1 cellular context compared by ENCODE assay signal in genomic region chr17:41420134-41420533, GRCh38.
TF ChIP-seq lines count a peak whose summit lies in the region.

No MANE protein-coding gene starts in this region.

TF ChIP-seq in SK-N-SH, 30 proteins besides CTCF, POLR2A, EP300 and RAD21 (continued from another document):
- no peak for TF ChIP-seq REST (IDR thresholded peaks at IDR 0.05; ENCODE audit: low read depth, low read length)
- peak; percentile 26; the same call in 1 of the 2 replicates for TF ChIP-seq TCF12 (IDR thresholded peaks at IDR 0.05)
- TF ChIP-seq RXRA (IDR thresholded peaks at IDR 0.05; ENCODE audit: borderline replicate concordance, low read depth), result no peak
- TF ChIP-seq JUND (IDR thresholded peaks at IDR 0.05), result 0 out of 2 replicates have a peak, but pooled peaks have one; percentile 3
